In genomic region chr16:69972120-69972519, GRCh38 we compare ENCODE assay signal across 3 cellular contexts. TPM values are rescaled to one million over a fixed set of nuclear protein-coding genes. Genes with fewer than 3 reads are reported as not detected.
"Had no signal": no experiment of that assay in that cellular context is flagged by ENCODE, and none has a peak within 500 bp of the region (broad histone marks: within the 10 kb centered on the region; RNA-seq: fewer than 3 reads in every experiment).

No MANE protein-coding gene starts in this region.

RNA-seq across cellular contexts. Expression of gene CLEC18A, which starts 21.0 kb away (rescaled TPM):
- total RNA-seq: HT-29 had no signal
- polyA plus RNA-seq: IgD-negative memory B cell, IMR-90 had no signal
